In the genomic region with DNA sequence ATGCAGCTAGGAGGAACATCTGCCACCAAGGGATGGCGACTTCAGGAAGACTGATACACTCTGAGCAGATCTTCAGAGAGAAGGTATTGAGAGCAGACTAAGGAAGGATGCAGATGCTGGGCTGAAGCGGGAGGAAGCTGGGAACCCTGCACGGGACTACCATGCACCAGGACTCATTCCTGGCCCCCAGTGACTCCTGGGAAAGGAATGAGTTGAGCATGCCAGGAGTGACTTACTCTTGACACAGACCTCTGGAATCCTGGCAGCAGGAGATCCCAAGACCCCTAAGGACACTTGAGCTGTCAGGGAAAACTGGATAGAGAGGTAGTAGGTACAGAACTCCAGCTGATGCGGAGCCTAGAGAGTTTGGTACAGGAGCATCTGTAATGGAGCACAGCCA, we compare ENCODE assay signal across 24 cellular contexts.
DNase-seq lines count a peak whose midpoint lies in the region; ATAC-seq and TF ChIP-seq lines count a peak whose summit lies in the region.
"Had no signal": no experiment of that assay in that cellular context is flagged by ENCODE, and none has a peak within 500 bp of the region (broad histone marks: within the 10 kb centered on the region; RNA-seq: fewer than 3 reads in every experiment).

No MANE protein-coding gene starts in this region.

- DNase-seq in EL (peak; percentile 48), MG63 (peak; percentile 63), astrocyte of the hippocampus (ENCODE audit: low read depth, low spot score) (peak; percentile 68), mesenchymal stem cell (peak; percentile 47), esophagus muscularis mucosa (ENCODE audit: extremely low spot score) (no peak)
- DNase-seq in activated CD8-positive, alpha-beta memory T cell treated with anti-CD3 and anti-CD28 coated beads, Interleukin-2, amount 50 U/mL, for 48 hours, result no peak
- DNase-seq in stimulated activated effector memory CD8-positive, alpha-beta T cell treated with anti-CD3 and anti-CD28 coated beads, Interleukin-12 subunit alpha, Interleukin-12 subunit beta, amount 100 ng/mL, for 72 hours (ENCODE audit: low spot score in 2 of 2), result no peak
- DNase-seq: activated CD4-positive, alpha-beta T cell treated with anti-CD3 and anti-CD28 coated beads, Interleukin-2, amount 50 U/mL, for 1 hour; aorta; CD4-positive, CD25-positive, alpha-beta regulatory T cell; effector CD8-positive, alpha-beta T cell; kidney; MV-4-11; NCI-H510A treated with DMSO at 0.1 percent for 48 hours; Peyer's patch; stimulated activated naive CD8-positive, alpha-beta T cell treated with anti-CD3 and anti-CD28 coated beads, Interleukin-15, amount 100 ng/mL, for 72 hours; T-helper 17 cell; tibial artery had no signal

- H2AK5ac ChIP-seq in mesenchymal stem cell (ENCODE audit: low read length, severe bottlenecking), result no peak overlapping the region

- no peaks in the 10 kb centered on the region for H3K9me3 ChIP-seq in MG63
- no peaks in the 10 kb centered on the region for H3K9me3 ChIP-seq in mesenchymal stem cell (ENCODE audit: control insufficient read depth, low read length)
- H3K9me3 ChIP-seq in esophagus muscularis mucosa, result no peaks in the 10 kb centered on the region
- H3K9me3 ChIP-seq: pancreas, Peyer's patch, tibial artery had no signal

- H3K27me3 ChIP-seq in MG63 (no peaks in the 10 kb centered on the region), mesenchymal stem cell (ENCODE audit: control insufficient read depth in 1 of 2, insufficient read depth in 1 of 2, low read length in 2 of 2) (no peaks in the 10 kb centered on the region), esophagus muscularis mucosa (no peaks in the 10 kb centered on the region)
- H3K27me3 ChIP-seq: pancreas, Peyer's patch, tibial artery had no signal

- peaks cover 12% of the 10 kb centered on the region for H3K4me1 ChIP-seq in mesenchymal stem cell (ENCODE audit: control insufficient read depth, insufficient read depth, low read depth, low read length)
- no peaks in the 10 kb centered on the region for H3K4me1 ChIP-seq in esophagus muscularis mucosa
- H3K4me1 ChIP-seq: pancreas, Peyer's patch, tibial artery had no signal

- intact Hi-C loops in esophagus muscularis mucosa (cut with DNase I), result no loop called here

- H3K27ac ChIP-seq in mesenchymal stem cell (ENCODE audit: low read length, poor library complexity, severe bottlenecking), result no peak overlapping the region
- H3K27ac ChIP-seq in esophagus muscularis mucosa (replicated peaks in 1 of 4), result no peak overlapping the region
- H3K27ac ChIP-seq: KMS-11, pancreas, Peyer's patch, tibial artery had no signal

- H2BK12ac ChIP-seq in mesenchymal stem cell (ENCODE audit: low read length in 2 of 2), result no peak overlapping the region

- no peak for TF ChIP-seq POLR2A in esophagus muscularis mucosa (IDR thresholded peaks at IDR 0.05; ENCODE audit: low read depth)

- no peak overlapping the region for H3K27ac Mint-ChIP-seq in stimulated activated effector memory CD8-positive, alpha-beta T cell treated with anti-CD3 and anti-CD28 coated beads, Interleukin-12 subunit alpha, Interleukin-12 subunit beta, amount 100 ng/mL, for 72 hours
- H3K27ac Mint-ChIP-seq: activated naive CD4-positive, alpha-beta T cell treated with anti-CD3 and anti-CD28 coated beads, Interleukin-2, amount 50 U/mL, for 72 hours; activated T-helper 17 cell treated with anti-CD3 and anti-CD28 coated beads, Interleukin-2, amount 50 U/mL, for 72 hours; CD4-positive, CD25-positive, alpha-beta regulatory T cell; stimulated activated naive CD8-positive, alpha-beta T cell treated with anti-CD3 and anti-CD28 coated beads, Interleukin-15, amount 100 ng/mL, for 72 hours; T-helper 17 cell had no signal

- no peak overlapping the region for H3K4me3 Mint-ChIP-seq in stimulated activated effector memory CD8-positive, alpha-beta T cell treated with anti-CD3 and anti-CD28 coated beads, Interleukin-12 subunit alpha, Interleukin-12 subunit beta, amount 100 ng/mL, for 72 hours
- H3K4me3 Mint-ChIP-seq: activated T-helper 17 cell treated with anti-CD3 and anti-CD28 coated beads, Interleukin-2, amount 50 U/mL, for 72 hours; CD4-positive, CD25-positive, alpha-beta regulatory T cell; stimulated activated naive CD8-positive, alpha-beta T cell treated with anti-CD3 and anti-CD28 coated beads, Interleukin-15, amount 100 ng/mL, for 72 hours; T-helper 17 cell had no signal

- H3K18ac ChIP-seq in mesenchymal stem cell (ENCODE audit: low read depth in 1 of 2, low read length in 2 of 2), result no peak overlapping the region

- H2AFZ ChIP-seq in mesenchymal stem cell (ENCODE audit: low read depth, low read length), result no peak overlapping the region

- H4K8ac ChIP-seq in mesenchymal stem cell (ENCODE audit: low read length), result no peak overlapping the region

- H3K36me3 Mint-ChIP-seq in stimulated activated effector memory CD8-positive, alpha-beta T cell treated with anti-CD3 and anti-CD28 coated beads, Interleukin-12 subunit alpha, Interleukin-12 subunit beta, amount 100 ng/mL, for 72 hours, result no peaks in the 10 kb centered on the region
- H3K36me3 Mint-ChIP-seq: activated naive CD4-positive, alpha-beta T cell treated with anti-CD3 and anti-CD28 coated beads, Interleukin-2, amount 50 U/mL, for 72 hours; CD4-positive, CD25-positive, alpha-beta regulatory T cell had no signal

- 55% methylated on average over 4 of the region's 4 CpGs for WGBS in mesenchymal stem cell
- 91% methylated on average over 4 of the region's 4 CpGs for WGBS in esophagus muscularis mucosa

- peaks cover 10% of the 10 kb centered on the region for H3K9me3 Mint-ChIP-seq in stimulated activated effector memory CD8-positive, alpha-beta T cell treated with anti-CD3 and anti-CD28 coated beads, Interleukin-12 subunit alpha, Interleukin-12 subunit beta, amount 100 ng/mL, for 72 hours
- H3K9me3 Mint-ChIP-seq: activated T-helper 17 cell treated with anti-CD3 and anti-CD28 coated beads, Interleukin-2, amount 50 U/mL, for 72 hours had no signal

- H3K4me1 Mint-ChIP-seq in stimulated activated effector memory CD8-positive, alpha-beta T cell treated with anti-CD3 and anti-CD28 coated beads, Interleukin-12 subunit alpha, Interleukin-12 subunit beta, amount 100 ng/mL, for 72 hours, result no peaks in the 10 kb centered on the region
- H3K4me1 Mint-ChIP-seq: activated T-helper 17 cell treated with anti-CD3 and anti-CD28 coated beads, Interleukin-2, amount 50 U/mL, for 72 hours; CD4-positive, CD25-positive, alpha-beta regulatory T cell; stimulated activated naive CD8-positive, alpha-beta T cell treated with anti-CD3 and anti-CD28 coated beads, Interleukin-15, amount 100 ng/mL, for 72 hours; T-helper 17 cell had no signal

- H3K9ac ChIP-seq in mesenchymal stem cell (ENCODE audit: low read length), result no peak overlapping the region
- H3K9ac ChIP-seq: KMS-11 had no signal

- H2BK5ac ChIP-seq in mesenchymal stem cell (ENCODE audit: low read depth, low read length, poor library complexity, severe bottlenecking), result no peak overlapping the region

- H3K36me3 ChIP-seq in MG63, result no peaks in the 10 kb centered on the region
- no peaks in the 10 kb centered on the region for H3K36me3 ChIP-seq in mesenchymal stem cell (ENCODE audit: control insufficient read depth in 1 of 2, insufficient read depth in 2 of 2, low read depth in 1 of 2, low read length in 2 of 2)
- H3K36me3 ChIP-seq in esophagus muscularis mucosa, result no peaks in the 10 kb centered on the region
- H3K36me3 ChIP-seq: pancreas, Peyer's patch, tibial artery had no signal

- no peak overlapping the region for H2BK120ac ChIP-seq in mesenchymal stem cell (ENCODE audit: low read depth, low read length)

- H3K4me3 ChIP-seq in MG63 (no peak overlapping the region), mesenchymal stem cell (ENCODE audit: insufficient read depth in 1 of 2, low read depth in 1 of 2, low read length in 2 of 2) (no peak overlapping the region), esophagus muscularis mucosa (no peak overlapping the region)
- H3K4me3 ChIP-seq: lung, pancreas, Peyer's patch, tibial artery had no signal

- TF ChIP-seq EP300 in esophagus muscularis mucosa (IDR thresholded peaks at IDR 0.05), result no peak

- H3K4ac ChIP-seq in mesenchymal stem cell (ENCODE audit: low read depth in 1 of 2, low read length in 2 of 2), result no peak overlapping the region

- no peak overlapping the region for H4K91ac ChIP-seq in mesenchymal stem cell (ENCODE audit: low read length)

- H3K23ac ChIP-seq in mesenchymal stem cell (ENCODE audit: low read length in 2 of 2), result no peak overlapping the region

- no peak for ATAC-seq in HG02840 (IDR thresholded peaks at IDR 0.05; ENCODE audit: low FRiP score, unreplicated experiment)
- ATAC-seq in stimulated activated effector memory CD8-positive, alpha-beta T cell treated with anti-CD3 and anti-CD28 coated beads, Interleukin-12 subunit alpha, Interleukin-12 subunit beta, amount 100 ng/mL, for 72 hours, result no peak
- ATAC-seq: activated naive CD4-positive, alpha-beta T cell treated with anti-CD3 and anti-CD28 coated beads, Interleukin-2, amount 50 U/mL, for 72 hours; activated T-helper 17 cell treated with anti-CD3 and anti-CD28 coated beads, Interleukin-2, amount 50 U/mL, for 72 hours; pancreas; stimulated activated naive CD8-positive, alpha-beta T cell treated with anti-CD3 and anti-CD28 coated beads, Interleukin-15, amount 100 ng/mL, for 72 hours; T-helper 17 cell had no signal

- no peak for TF ChIP-seq CTCF in esophagus muscularis mucosa (IDR thresholded peaks at IDR 0.05)

- H2BK15ac ChIP-seq in mesenchymal stem cell (ENCODE audit: low read depth, poor library complexity, severe bottlenecking), result no peak overlapping the region

- no peak overlapping the region for H3K14ac ChIP-seq in mesenchymal stem cell (ENCODE audit: low read length in 2 of 2)

- H3K4me2 ChIP-seq in mesenchymal stem cell (ENCODE audit: low read length, poor library complexity, severe bottlenecking), result no peak overlapping the region
- H3K4me2 ChIP-seq: KMS-11 had no signal

- no peaks in the 10 kb centered on the region for H3K79me1 ChIP-seq in mesenchymal stem cell (replicated peaks; ENCODE audit: low read length, poor library complexity, severe bottlenecking)

Comparison
In these comparisons a context has a peak if more than half of its experiments do, and no peak if none do; other contexts are left out.
1. DNase-seq: peak in EL (single experiment), MG63 (single experiment), astrocyte of the hippocampus (single experiment) and mesenchymal stem cell (single experiment); none in esophagus muscularis mucosa (single experiment), activated CD8-positive, alpha-beta memory T cell treated with anti-CD3 and anti-CD28 coated beads, Interleukin-2, amount 50 U/mL, for 48 hours (single experiment) and stimulated activated effector memory CD8-positive, alpha-beta T cell treated with anti-CD3 and anti-CD28 coated beads, Interleukin-12 subunit alpha, Interleukin-12 subunit beta, amount 100 ng/mL, for 72 hours (0 of 2).